Comparison of ENCODE assay signal across 1 cellular context in the genomic region with DNA sequence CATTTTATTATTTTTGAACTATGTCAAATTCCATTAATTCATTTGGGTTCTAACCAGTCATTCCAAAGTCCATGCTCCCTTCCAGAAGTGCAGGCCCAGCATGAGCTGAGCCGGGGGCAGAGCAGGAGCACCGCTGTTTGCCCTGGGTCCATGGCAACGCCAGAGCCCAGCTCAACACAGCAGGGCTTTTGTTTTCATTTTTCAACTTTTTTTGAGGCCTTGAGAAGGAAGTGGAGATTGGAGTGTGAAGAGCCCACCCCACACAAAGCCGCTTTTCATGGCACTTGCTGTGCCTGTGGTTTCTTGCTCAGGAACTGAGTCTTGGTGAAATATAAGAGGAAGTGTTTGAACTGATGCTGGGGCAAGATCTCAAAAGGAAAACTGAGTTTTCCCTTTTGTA.
A peak's percentile ranks its signal among the peaks of the same experiment; 100 is the strongest.
TF ChIP-seq lines count a peak whose summit lies in the region.

No MANE protein-coding gene starts in this region.

TF ChIP-seq in HepG2, 621 proteins besides CTCF, POLR2A, EP300 and RAD21 (continued from another document and continues in another):
- TF ChIP-seq ZNF530 (CRISPR knock-in tag; IDR thresholded peaks at IDR 0.05; ENCODE audit: low read depth), result no peak
- no peak for TF ChIP-seq NFIC (IDR thresholded peaks at IDR 0.05; ENCODE audit: low read length)
- TF ChIP-seq TP53 (CRISPR knock-in tag; conservative IDR thresholded peaks at IDR 0.05), result no peak
- TF ChIP-seq SALL2 (CRISPR knock-in tag; IDR thresholded peaks at IDR 0.05), result no peak
- no peak for TF ChIP-seq JARID2 (CRISPR knock-in tag; IDR thresholded peaks at IDR 0.05; ENCODE audit: insufficient replicate concordance)
- TF ChIP-seq, protein P1, sequence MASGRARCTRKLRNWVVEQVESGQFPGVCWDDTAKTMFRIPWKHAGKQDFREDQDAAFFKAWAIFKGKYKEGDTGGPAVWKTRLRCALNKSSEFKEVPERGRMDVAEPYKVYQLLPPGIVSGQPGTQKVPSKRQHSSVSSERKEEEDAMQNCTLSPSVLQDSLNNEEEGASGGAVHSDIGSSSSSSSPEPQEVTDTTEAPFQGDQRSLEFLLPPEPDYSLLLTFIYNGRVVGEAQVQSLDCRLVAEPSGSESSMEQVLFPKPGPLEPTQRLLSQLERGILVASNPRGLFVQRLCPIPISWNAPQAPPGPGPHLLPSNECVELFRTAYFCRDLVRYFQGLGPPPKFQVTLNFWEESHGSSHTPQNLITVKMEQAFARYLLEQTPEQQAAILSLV (CRISPR knock-in tag; IDR thresholded peaks at IDR 0.05; ENCODE audit: borderline replicate concordance), result no peak
- TF ChIP-seq ZKSCAN8 (CRISPR knock-in tag; IDR thresholded peaks at IDR 0.05; ENCODE audit: borderline replicate concordance), result no peak
- TF ChIP-seq ZFP36L2 (CRISPR knock-in tag; IDR thresholded peaks at IDR 0.05), result no peak
- TF ChIP-seq, protein P2, sequence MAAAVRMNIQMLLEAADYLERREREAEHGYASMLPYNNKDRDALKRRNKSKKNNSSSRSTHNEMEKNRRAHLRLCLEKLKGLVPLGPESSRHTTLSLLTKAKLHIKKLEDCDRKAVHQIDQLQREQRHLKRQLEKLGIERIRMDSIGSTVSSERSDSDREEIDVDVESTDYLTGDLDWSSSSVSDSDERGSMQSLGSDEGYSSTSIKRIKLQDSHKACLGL (CRISPR knock-in tag; IDR thresholded peaks at IDR 0.05), result no peak
- no peak for TF ChIP-seq ATM (IDR thresholded peaks at IDR 0.05; ENCODE audit: borderline replicate concordance)
- no peak for TF ChIP-seq NCOA1 (CRISPR knock-in tag; IDR thresholded peaks at IDR 0.05)
- TF ChIP-seq, protein P3, sequence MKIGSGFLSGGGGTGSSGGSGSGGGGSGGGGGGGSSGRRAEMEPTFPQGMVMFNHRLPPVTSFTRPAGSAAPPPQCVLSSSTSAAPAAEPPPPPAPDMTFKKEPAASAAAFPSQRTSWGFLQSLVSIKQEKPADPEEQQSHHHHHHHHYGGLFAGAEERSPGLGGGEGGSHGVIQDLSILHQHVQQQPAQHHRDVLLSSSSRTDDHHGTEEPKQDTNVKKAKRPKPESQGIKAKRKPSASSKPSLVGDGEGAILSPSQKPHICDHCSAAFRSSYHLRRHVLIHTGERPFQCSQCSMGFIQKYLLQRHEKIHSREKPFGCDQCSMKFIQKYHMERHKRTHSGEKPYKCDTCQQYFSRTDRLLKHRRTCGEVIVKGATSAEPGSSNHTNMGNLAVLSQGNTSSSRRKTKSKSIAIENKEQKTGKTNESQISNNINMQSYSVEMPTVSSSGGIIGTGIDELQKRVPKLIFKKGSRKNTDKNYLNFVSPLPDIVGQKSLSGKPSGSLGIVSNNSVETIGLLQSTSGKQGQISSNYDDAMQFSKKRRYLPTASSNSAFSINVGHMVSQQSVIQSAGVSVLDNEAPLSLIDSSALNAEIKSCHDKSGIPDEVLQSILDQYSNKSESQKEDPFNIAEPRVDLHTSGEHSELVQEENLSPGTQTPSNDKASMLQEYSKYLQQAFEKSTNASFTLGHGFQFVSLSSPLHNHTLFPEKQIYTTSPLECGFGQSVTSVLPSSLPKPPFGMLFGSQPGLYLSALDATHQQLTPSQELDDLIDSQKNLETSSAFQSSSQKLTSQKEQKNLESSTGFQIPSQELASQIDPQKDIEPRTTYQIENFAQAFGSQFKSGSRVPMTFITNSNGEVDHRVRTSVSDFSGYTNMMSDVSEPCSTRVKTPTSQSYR (CRISPR knock-in tag; IDR thresholded peaks at IDR 0.05; ENCODE audit: borderline replicate concordance), result no peak
- TF ChIP-seq TGIF2 (CRISPR knock-in tag; IDR thresholded peaks at IDR 0.05), result no peak
- TF ChIP-seq, protein P4, sequence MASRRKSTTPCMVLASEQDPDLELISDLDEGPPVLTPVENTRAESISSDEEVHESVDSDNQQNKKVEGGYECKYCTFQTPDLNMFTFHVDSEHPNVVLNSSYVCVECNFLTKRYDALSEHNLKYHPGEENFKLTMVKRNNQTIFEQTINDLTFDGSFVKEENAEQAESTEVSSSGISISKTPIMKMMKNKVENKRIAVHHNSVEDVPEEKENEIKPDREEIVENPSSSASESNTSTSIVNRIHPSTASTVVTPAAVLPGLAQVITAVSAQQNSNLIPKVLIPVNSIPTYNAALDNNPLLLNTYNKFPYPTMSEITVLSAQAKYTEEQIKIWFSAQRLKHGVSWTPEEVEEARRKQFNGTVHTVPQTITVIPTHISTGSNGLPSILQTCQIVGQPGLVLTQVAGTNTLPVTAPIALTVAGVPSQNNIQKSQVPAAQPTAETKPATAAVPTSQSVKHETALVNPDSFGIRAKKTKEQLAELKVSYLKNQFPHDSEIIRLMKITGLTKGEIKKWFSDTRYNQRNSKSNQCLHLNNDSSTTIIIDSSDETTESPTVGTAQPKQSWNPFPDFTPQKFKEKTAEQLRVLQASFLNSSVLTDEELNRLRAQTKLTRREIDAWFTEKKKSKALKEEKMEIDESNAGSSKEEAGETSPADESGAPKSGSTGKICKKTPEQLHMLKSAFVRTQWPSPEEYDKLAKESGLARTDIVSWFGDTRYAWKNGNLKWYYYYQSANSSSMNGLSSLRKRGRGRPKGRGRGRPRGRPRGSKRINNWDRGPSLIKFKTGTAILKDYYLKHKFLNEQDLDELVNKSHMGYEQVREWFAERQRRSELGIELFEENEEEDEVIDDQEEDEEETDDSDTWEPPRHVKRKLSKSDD (CRISPR knock-in tag; IDR thresholded peaks at IDR 0.05; ENCODE audit: low read depth), result no peak
- TF ChIP-seq NR1H2 (CRISPR knock-in tag; IDR thresholded peaks at IDR 0.05; ENCODE audit: borderline replicate concordance, low read depth), result no peak
- TF ChIP-seq HOXA5 (CRISPR knock-in tag; IDR thresholded peaks at IDR 0.05), result no peak
- TF ChIP-seq, protein P5, sequence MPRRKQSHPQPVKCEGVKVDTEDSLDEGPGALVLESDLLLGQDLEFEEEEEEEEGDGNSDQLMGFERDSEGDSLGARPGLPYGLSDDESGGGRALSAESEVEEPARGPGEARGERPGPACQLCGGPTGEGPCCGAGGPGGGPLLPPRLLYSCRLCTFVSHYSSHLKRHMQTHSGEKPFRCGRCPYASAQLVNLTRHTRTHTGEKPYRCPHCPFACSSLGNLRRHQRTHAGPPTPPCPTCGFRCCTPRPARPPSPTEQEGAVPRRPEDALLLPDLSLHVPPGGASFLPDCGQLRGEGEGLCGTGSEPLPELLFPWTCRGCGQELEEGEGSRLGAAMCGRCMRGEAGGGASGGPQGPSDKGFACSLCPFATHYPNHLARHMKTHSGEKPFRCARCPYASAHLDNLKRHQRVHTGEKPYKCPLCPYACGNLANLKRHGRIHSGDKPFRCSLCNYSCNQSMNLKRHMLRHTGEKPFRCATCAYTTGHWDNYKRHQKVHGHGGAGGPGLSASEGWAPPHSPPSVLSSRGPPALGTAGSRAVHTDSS (CRISPR knock-in tag; conservative IDR thresholded peaks at IDR 0.05), result no peak
- TF ChIP-seq, protein P6, sequence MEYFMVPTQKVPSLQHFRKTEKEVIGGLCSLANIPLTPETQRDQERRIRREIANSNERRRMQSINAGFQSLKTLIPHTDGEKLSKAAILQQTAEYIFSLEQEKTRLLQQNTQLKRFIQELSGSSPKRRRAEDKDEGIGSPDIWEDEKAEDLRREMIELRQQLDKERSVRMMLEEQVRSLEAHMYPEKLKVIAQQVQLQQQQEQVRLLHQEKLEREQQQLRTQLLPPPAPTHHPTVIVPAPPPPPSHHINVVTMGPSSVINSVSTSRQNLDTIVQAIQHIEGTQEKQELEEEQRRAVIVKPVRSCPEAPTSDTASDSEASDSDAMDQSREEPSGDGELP (IDR thresholded peaks at IDR 0.05; ENCODE audit: borderline replicate concordance, low read depth), result no peak
- no peak for TF ChIP-seq NFE2 (CRISPR knock-in tag; IDR thresholded peaks at IDR 0.05)
- TF ChIP-seq ZNF879 (CRISPR knock-in tag; IDR thresholded peaks at IDR 0.05), result no peak
- TF ChIP-seq ZSCAN22 (CRISPR knock-in tag; IDR thresholded peaks at IDR 0.05), result no peak
- no peak for TF ChIP-seq ZNF841 (CRISPR knock-in tag; IDR thresholded peaks at IDR 0.05; ENCODE audit: borderline replicate concordance)
- TF ChIP-seq MEIS2 (CRISPR knock-in tag; IDR thresholded peaks at IDR 0.05), result no peak
- TF ChIP-seq SOX5 (CRISPR knock-in tag; IDR thresholded peaks at IDR 0.05; ENCODE audit: borderline replicate concordance), result peak; percentile 41; the same call in 1 of the 2 replicates
- no peak for TF ChIP-seq HMG20B (CRISPR knock-in tag; conservative IDR thresholded peaks at IDR 0.05)
- no peak for TF ChIP-seq MLLT10 (CRISPR knock-in tag; IDR thresholded peaks at IDR 0.05)
- TF ChIP-seq ZFY (CRISPR knock-in tag; IDR thresholded peaks at IDR 0.05), result 0 out of 2 replicates have a peak, but pooled peaks have one; percentile 51
- TF ChIP-seq, protein P7, sequence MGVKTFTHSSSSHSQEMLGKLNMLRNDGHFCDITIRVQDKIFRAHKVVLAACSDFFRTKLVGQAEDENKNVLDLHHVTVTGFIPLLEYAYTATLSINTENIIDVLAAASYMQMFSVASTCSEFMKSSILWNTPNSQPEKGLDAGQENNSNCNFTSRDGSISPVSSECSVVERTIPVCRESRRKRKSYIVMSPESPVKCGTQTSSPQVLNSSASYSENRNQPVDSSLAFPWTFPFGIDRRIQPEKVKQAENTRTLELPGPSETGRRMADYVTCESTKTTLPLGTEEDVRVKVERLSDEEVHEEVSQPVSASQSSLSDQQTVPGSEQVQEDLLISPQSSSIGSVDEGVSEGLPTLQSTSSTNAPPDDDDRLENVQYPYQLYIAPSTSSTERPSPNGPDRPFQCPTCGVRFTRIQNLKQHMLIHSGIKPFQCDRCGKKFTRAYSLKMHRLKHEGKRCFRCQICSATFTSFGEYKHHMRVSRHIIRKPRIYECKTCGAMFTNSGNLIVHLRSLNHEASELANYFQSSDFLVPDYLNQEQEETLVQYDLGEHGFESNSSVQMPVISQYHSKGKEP (CRISPR knock-in tag; IDR thresholded peaks at IDR 0.05), result no peak
- TF ChIP-seq ZSCAN21 (CRISPR knock-in tag; IDR thresholded peaks at IDR 0.05; ENCODE audit: borderline replicate concordance), result no peak
- TF ChIP-seq KDM2A (CRISPR knock-in tag; IDR thresholded peaks at IDR 0.05; ENCODE audit: borderline replicate concordance, low read depth), result no peak
- no peak for TF ChIP-seq RBM22 (optimal IDR thresholded peaks at IDR 0.05; ENCODE audit: low read length)
- TF ChIP-seq SKI (IDR thresholded peaks at IDR 0.05; ENCODE audit: partially characterized antibody), result no peak
- TF ChIP-seq, protein P8, sequence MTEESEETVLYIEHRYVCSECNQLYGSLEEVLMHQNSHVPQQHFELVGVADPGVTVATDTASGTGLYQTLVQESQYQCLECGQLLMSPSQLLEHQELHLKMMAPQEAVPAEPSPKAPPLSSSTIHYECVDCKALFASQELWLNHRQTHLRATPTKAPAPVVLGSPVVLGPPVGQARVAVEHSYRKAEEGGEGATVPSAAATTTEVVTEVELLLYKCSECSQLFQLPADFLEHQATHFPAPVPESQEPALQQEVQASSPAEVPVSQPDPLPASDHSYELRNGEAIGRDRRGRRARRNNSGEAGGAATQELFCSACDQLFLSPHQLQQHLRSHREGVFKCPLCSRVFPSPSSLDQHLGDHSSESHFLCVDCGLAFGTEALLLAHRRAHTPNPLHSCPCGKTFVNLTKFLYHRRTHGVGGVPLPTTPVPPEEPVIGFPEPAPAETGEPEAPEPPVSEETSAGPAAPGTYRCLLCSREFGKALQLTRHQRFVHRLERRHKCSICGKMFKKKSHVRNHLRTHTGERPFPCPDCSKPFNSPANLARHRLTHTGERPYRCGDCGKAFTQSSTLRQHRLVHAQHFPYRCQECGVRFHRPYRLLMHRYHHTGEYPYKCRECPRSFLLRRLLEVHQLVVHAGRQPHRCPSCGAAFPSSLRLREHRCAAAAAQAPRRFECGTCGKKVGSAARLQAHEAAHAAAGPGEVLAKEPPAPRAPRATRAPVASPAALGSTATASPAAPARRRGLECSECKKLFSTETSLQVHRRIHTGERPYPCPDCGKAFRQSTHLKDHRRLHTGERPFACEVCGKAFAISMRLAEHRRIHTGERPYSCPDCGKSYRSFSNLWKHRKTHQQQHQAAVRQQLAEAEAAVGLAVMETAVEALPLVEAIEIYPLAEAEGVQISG (CRISPR knock-in tag; IDR thresholded peaks at IDR 0.05), result no peak
- no peak for TF ChIP-seq ZNF768 (CRISPR knock-in tag; IDR thresholded peaks at IDR 0.05)
- no peak for TF ChIP-seq TCF7L2 (IDR thresholded peaks at IDR 0.05; ENCODE audit: low read depth, low read length)
- TF ChIP-seq ZNF598 (CRISPR knock-in tag; IDR thresholded peaks at IDR 0.05; ENCODE audit: borderline replicate concordance), result no peak
- no peak for TF ChIP-seq NFYC (CRISPR knock-in tag; IDR thresholded peaks at IDR 0.05)
- no peak for TF ChIP-seq YEATS2 (CRISPR knock-in tag; IDR thresholded peaks at IDR 0.05; ENCODE audit: borderline replicate concordance)
- no peak for TF ChIP-seq ZSCAN9 (CRISPR knock-in tag; IDR thresholded peaks at IDR 0.05; ENCODE audit: borderline replicate concordance)
- TF ChIP-seq, protein P9, sequence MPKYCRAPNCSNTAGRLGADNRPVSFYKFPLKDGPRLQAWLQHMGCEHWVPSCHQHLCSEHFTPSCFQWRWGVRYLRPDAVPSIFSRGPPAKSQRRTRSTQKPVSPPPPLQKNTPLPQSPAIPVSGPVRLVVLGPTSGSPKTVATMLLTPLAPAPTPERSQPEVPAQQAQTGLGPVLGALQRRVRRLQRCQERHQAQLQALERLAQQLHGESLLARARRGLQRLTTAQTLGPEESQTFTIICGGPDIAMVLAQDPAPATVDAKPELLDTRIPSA (CRISPR knock-in tag; IDR thresholded peaks at IDR 0.05; ENCODE audit: borderline replicate concordance), result no peak
- TF ChIP-seq PRMT3 (CRISPR knock-in tag; IDR thresholded peaks at IDR 0.05; ENCODE audit: borderline replicate concordance, low read depth), result no peak
- no peak for TF ChIP-seq GPN1 (CRISPR knock-in tag; IDR thresholded peaks at IDR 0.05; ENCODE audit: borderline replicate concordance)
- TF ChIP-seq ZNF225 (CRISPR knock-in tag; IDR thresholded peaks at IDR 0.05), result no peak
- TF ChIP-seq ZNF557 (CRISPR knock-in tag; IDR thresholded peaks at IDR 0.05), result no peak
- TF ChIP-seq, protein P10, sequence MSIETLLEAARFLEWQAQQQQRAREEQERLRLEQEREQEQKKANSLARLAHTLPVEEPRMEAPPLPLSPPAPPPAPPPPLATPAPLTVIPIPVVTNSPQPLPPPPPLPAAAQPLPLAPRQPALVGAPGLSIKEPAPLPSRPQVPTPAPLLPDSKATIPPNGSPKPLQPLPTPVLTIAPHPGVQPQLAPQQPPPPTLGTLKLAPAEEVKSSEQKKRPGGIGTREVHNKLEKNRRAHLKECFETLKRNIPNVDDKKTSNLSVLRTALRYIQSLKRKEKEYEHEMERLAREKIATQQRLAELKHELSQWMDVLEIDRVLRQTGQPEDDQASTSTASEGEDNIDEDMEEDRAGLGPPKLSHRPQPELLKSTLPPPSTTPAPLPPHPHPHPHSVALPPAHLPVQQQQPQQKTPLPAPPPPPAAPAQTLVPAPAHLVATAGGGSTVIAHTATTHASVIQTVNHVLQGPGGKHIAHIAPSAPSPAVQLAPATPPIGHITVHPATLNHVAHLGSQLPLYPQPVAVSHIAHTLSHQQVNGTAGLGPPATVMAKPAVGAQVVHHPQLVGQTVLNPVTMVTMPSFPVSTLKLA (IDR thresholded peaks at IDR 0.05), result no peak
- no peak for TF ChIP-seq KDM1A (CRISPR knock-in tag; IDR thresholded peaks at IDR 0.05)
